ENCODE assay signal across 1 cellular context in the genomic region with DNA sequence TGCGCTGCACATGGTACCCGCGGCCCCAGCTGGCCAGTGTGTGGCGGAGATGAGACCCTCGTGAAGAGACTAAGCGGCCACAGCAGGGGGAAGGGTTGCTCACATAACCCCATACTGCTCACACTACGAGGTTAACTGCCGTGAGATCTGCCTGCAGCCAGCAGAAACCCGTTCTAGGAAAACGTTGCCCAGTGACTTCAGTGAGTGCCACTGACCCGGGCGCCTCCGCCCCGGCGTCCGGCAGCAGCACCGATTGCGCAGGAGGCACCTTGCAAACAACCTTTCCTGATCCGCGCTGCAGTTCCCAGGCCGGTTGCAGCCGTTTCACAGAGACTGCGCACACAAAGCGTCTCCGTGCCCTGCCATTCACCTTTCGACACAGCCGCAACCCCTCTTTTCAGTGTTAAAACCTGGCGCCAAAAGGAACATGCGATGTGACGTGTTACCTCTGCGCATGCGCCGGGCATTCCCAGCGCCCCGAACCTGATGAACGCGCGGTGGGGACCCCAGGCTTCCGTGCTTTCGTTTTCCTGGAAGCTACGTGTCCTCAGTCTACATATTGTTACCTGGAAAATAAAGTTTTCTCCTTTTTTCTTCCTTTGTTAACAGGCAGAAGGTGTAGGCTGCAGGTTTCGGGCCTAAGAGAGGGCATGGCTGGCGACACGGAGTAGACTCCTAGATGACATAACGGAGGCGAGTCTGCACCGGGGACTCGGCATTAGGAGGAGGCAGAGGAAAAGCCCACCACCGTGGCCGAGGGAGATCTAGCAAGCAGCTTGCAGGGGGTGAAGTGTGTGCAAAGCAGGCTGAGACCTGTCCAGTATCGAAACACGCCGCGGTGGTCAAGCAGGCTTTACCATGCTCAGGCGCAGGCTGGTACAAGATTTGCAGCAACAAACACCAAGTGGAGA.
TF ChIP-seq lines count a peak whose summit lies in the region.

No MANE protein-coding gene starts in this region.

TF ChIP-seq in HepG2, 621 proteins besides CTCF, POLR2A, EP300 and RAD21 (continued from another document and continues in another):
- TF ChIP-seq ZNF710 (CRISPR knock-in tag; IDR thresholded peaks at IDR 0.05; ENCODE audit: borderline replicate concordance) (peak; percentile 50; the same call in 1 of the 2 replicates), CBX1 (IDR thresholded peaks at IDR 0.05; ENCODE audit: low read depth) (no peak), ZNF256 (CRISPR knock-in tag; conservative IDR thresholded peaks at IDR 0.05) (no peak; the same call in 1 of the 2 replicates), ZNF253 (CRISPR knock-in tag; IDR thresholded peaks at IDR 0.05; ENCODE audit: borderline replicate concordance) (0 out of 2 replicates have a peak, but pooled peaks have one; percentile 53), ZNF230 (CRISPR knock-in tag; IDR thresholded peaks at IDR 0.05) (no peak), ZNF781 (CRISPR knock-in tag; IDR thresholded peaks at IDR 0.05; ENCODE audit: borderline replicate concordance, not compliant biosample characterization) (no peak), ERF (CRISPR knock-in tag; IDR thresholded peaks at IDR 0.05) (peak; percentile 38; the same call in 1 of the 2 replicates), TCF12 (IDR thresholded peaks at IDR 0.05) (no peak), TCF12 (CRISPR knock-in tag; IDR thresholded peaks at IDR 0.05) (0 out of 2 replicates have a peak, but pooled peaks have one; percentile 83), HNF4G (IDR thresholded peaks at IDR 0.05; ENCODE audit: borderline replicate concordance, low read depth, low read length) (no peak), HNF4G (CRISPR knock-in tag; IDR thresholded peaks at IDR 0.05; ENCODE audit: borderline replicate concordance, low read depth) (peak; percentile 70), ZNF180 (CRISPR knock-in tag; IDR thresholded peaks at IDR 0.05; ENCODE audit: borderline replicate concordance, low read depth) (no peak), NR2F2 (IDR thresholded peaks at IDR 0.05; ENCODE audit: borderline replicate concordance, low read depth) (no peak), POLR2G (IDR thresholded peaks at IDR 0.05; ENCODE audit: low read depth, low read length) (peak; percentile 59), ZUFSP (CRISPR knock-in tag; IDR thresholded peaks at IDR 0.05; ENCODE audit: borderline replicate concordance) (no peak), TAF1 (CRISPR knock-in tag; IDR thresholded peaks at IDR 0.05) (peak; percentile 77), MXD3 (CRISPR knock-in tag; IDR thresholded peaks at IDR 0.05) (no peak; the same call in 1 of the 2 replicates), ZNF790 (CRISPR knock-in tag; IDR thresholded peaks at IDR 0.05; ENCODE audit: borderline replicate concordance) (no peak), ZNF775 (CRISPR knock-in tag; IDR thresholded peaks at IDR 0.05; ENCODE audit: borderline replicate concordance) (no peak), POGK (CRISPR knock-in tag; conservative IDR thresholded peaks at IDR 0.05) (no peak; the same call in 1 of the 2 replicates), E2F1 (CRISPR knock-in tag; IDR thresholded peaks at IDR 0.05) (peak; percentile 91), CHCHD3 (CRISPR knock-in tag; IDR thresholded peaks at IDR 0.05) (no peak), PLRG1 (conservative IDR thresholded peaks at IDR 0.05) (no peak), PAWR (CRISPR knock-in tag; IDR thresholded peaks at IDR 0.05; ENCODE audit: borderline replicate concordance) (no peak), MIER3 (CRISPR knock-in tag; IDR thresholded peaks at IDR 0.05; ENCODE audit: borderline replicate concordance) (peak; percentile 48; the same call in 1 of the 2 replicates), ZFYVE20 (CRISPR knock-in tag; IDR thresholded peaks at IDR 0.05; ENCODE audit: borderline replicate concordance, low read depth) (0 out of 2 replicates have a peak, but pooled peaks have one; percentile 11), ADNP (CRISPR knock-in tag; IDR thresholded peaks at IDR 0.05) (no peak), IKZF1 (IDR thresholded peaks at IDR 0.05) (no peak), FOXK2 (IDR thresholded peaks at IDR 0.05) (no peak), HOXA3 (CRISPR knock-in tag; IDR thresholded peaks at IDR 0.05) (peak; percentile 92), MBD4 (IDR thresholded peaks at IDR 0.05; ENCODE audit: borderline replicate concordance, low read length) (no peak), CCAR2 (optimal IDR thresholded peaks at IDR 0.05; ENCODE audit: low read depth, low read length) (no peak), RFX5 (IDR thresholded peaks at IDR 0.05; ENCODE audit: low read depth, low read length) (no peak), ZNF768 (CRISPR knock-in tag; IDR thresholded peaks at IDR 0.05) (no peak)
- TF ChIP-seq, protein P1, sequence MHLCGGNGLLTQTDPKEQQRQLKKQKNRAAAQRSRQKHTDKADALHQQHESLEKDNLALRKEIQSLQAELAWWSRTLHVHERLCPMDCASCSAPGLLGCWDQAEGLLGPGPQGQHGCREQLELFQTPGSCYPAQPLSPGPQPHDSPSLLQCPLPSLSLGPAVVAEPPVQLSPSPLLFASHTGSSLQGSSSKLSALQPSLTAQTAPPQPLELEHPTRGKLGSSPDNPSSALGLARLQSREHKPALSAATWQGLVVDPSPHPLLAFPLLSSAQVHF (CRISPR knock-in tag; IDR thresholded peaks at IDR 0.05) = peak; percentile 80; the same call in 1 of the 2 replicates
- TF ChIP-seq, protein P2, sequence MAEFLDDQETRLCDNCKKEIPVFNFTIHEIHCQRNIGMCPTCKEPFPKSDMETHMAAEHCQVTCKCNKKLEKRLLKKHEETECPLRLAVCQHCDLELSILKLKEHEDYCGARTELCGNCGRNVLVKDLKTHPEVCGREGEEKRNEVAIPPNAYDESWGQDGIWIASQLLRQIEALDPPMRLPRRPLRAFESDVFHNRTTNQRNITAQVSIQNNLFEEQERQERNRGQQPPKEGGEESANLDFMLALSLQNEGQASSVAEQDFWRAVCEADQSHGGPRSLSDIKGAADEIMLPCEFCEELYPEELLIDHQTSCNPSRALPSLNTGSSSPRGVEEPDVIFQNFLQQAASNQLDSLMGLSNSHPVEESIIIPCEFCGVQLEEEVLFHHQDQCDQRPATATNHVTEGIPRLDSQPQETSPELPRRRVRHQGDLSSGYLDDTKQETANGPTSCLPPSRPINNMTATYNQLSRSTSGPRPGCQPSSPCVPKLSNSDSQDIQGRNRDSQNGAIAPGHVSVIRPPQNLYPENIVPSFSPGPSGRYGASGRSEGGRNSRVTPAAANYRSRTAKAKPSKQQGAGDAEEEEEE (CRISPR knock-in tag; IDR thresholded peaks at IDR 0.05; ENCODE audit: borderline replicate concordance) = no peak
- TF ChIP-seq, protein P3, sequence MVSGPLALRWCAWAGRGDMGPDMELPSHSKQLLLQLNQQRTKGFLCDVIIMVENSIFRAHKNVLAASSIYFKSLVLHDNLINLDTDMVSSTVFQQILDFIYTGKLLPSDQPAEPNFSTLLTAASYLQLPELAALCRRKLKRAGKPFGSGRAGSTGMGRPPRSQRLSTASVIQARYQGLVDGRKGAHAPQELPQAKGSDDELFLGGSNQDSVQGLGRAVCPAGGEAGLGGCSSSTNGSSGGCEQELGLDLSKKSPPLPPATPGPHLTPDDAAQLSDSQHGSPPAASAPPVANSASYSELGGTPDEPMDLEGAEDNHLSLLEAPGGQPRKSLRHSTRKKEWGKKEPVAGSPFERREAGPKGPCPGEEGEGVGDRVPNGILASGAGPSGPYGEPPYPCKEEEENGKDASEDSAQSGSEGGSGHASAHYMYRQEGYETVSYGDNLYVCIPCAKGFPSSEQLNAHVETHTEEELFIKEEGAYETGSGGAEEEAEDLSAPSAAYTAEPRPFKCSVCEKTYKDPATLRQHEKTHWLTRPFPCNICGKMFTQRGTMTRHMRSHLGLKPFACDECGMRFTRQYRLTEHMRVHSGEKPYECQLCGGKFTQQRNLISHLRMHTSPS (CRISPR knock-in tag; IDR thresholded peaks at IDR 0.05; ENCODE audit: low read depth) = no peak
- TF ChIP-seq, protein P4, sequence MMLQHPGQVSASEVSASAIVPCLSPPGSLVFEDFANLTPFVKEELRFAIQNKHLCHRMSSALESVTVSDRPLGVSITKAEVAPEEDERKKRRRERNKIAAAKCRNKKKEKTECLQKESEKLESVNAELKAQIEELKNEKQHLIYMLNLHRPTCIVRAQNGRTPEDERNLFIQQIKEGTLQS (CRISPR knock-in tag; IDR thresholded peaks at IDR 0.05) = 0 out of 2 replicates have a peak, but pooled peaks have one; percentile 9
- TF ChIP-seq, protein P5, sequence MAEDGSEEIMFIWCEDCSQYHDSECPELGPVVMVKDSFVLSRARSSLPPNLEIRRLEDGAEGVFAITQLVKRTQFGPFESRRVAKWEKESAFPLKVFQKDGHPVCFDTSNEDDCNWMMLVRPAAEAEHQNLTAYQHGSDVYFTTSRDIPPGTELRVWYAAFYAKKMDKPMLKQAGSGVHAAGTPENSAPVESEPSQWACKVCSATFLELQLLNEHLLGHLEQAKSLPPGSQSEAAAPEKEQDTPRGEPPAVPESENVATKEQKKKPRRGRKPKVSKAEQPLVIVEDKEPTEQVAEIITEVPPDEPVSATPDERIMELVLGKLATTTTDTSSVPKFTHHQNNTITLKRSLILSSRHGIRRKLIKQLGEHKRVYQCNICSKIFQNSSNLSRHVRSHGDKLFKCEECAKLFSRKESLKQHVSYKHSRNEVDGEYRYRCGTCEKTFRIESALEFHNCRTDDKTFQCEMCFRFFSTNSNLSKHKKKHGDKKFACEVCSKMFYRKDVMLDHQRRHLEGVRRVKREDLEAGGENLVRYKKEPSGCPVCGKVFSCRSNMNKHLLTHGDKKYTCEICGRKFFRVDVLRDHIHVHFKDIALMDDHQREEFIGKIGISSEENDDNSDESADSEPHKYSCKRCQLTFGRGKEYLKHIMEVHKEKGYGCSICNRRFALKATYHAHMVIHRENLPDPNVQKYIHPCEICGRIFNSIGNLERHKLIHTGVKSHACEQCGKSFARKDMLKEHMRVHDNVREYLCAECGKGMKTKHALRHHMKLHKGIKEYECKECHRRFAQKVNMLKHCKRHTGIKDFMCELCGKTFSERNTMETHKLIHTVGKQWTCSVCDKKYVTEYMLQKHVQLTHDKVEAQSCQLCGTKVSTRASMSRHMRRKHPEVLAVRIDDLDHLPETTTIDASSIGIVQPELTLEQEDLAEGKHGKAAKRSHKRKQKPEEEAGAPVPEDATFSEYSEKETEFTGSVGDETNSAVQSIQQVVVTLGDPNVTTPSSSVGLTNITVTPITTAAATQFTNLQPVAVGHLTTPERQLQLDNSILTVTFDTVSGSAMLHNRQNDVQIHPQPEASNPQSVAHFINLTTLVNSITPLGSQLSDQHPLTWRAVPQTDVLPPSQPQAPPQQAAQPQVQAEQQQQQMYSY (CRISPR knock-in tag; IDR thresholded peaks at IDR 0.05) = peak; percentile 28; the same call in 1 of the 2 replicates
- TF ChIP-seq, protein P6, sequence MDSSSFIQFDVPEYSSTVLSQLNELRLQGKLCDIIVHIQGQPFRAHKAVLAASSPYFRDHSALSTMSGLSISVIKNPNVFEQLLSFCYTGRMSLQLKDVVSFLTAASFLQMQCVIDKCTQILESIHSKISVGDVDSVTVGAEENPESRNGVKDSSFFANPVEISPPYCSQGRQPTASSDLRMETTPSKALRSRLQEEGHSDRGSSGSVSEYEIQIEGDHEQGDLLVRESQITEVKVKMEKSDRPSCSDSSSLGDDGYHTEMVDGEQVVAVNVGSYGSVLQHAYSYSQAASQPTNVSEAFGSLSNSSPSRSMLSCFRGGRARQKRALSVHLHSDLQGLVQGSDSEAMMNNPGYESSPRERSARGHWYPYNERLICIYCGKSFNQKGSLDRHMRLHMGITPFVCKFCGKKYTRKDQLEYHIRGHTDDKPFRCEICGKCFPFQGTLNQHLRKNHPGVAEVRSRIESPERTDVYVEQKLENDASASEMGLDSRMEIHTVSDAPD (CRISPR knock-in tag; IDR thresholded peaks at IDR 0.05) = no peak; the same call in 1 of the 2 replicates
